In the genomic region with DNA sequence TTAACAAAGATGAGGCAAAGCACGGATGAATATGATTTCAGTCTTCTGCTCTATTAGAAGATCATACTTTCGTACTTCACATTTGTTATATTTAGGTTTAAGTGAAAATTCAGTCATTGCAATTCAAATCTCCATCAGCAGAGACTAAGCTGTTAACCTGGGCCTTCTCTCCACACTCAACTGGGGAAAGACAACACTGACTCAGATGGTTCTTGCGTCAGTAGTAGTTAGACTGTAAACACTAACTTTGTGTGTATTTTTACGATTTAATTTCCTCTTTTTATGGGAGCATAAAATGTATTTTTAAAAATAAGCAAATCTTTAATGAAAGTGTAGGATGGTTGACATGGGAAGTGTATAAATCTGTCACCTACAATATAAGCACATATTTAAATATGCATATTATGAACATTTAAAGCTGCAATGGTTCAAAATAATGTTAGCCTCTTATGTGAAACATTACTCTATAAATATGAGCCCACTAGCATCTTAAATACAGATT, we compare ENCODE assay signal across 14 cellular contexts. TPM values are rescaled to one million over a fixed set of nuclear protein-coding genes. Genes with fewer than 3 reads are reported as not detected.
DNase-seq lines count a peak whose midpoint lies in the region; ATAC-seq and TF ChIP-seq lines count a peak whose summit lies in the region.
"Had no signal": no experiment of that assay in that cellular context is flagged by ENCODE, and none has a peak within 500 bp of the region (broad histone marks: within the 10 kb centered on the region; RNA-seq: fewer than 3 reads in every experiment).

No MANE protein-coding gene starts in this region.

- ATAC-seq in GM19351 (IDR thresholded peaks at IDR 0.05; ENCODE audit: unreplicated experiment) (peak; percentile 30), esophagus mucosa (no peak)
- ATAC-seq: CD8-positive, alpha-beta T cell; Right ventricle myocardium inferior had no signal

- DNase-seq in LoVo (ENCODE audit: low spot score) (peak; percentile 7), choroid plexus epithelial cell (ENCODE audit: low read depth) (peak; percentile 28), renal cortical epithelial cell (ENCODE audit: low read depth) (peak; percentile 29), NCI-H2171 treated with DMSO at 0.1 percent for 48 hours (lab: John Stamatoyannopoulos, UW) (no peak), NCI-H1105 (lab: John Stamatoyannopoulos, UW) (no peak)
- no peak for DNase-seq in activated effector memory CD4-positive, alpha-beta T cell treated with anti-CD3 and anti-CD28 coated beads, Interleukin-2, amount 50 U/mL, for 16 hours
- DNase-seq: CD8-positive, alpha-beta T cell; H9; NCI-H2029; NCI-H526; SK-N-SH had no signal

- no peak overlapping the region for H3K4me3 ChIP-seq in choroid plexus epithelial cell (ENCODE audit: low read depth, low read length)

- no peak for TF ChIP-seq CTCF in choroid plexus epithelial cell (conservative IDR thresholded peaks at IDR 0.05; ENCODE audit: low read depth, low read length)

RNA-seq across cellular contexts. Expression of a gene that starts 42.7 kb away (rescaled TPM):
- total RNA-seq in renal cortical epithelial cell (59.6 and 116 TPM in 2 replicates), esophagus mucosa (6.7 TPM)

Comparison
In these comparisons a context has a peak if more than half of its experiments do, and no peak if none do; other contexts are left out.
1. DNase-seq: peak in LoVo (single experiment), choroid plexus epithelial cell (single experiment) and renal cortical epithelial cell (single experiment); none in NCI-H2171 treated with DMSO at 0.1 percent for 48 hours (single experiment), NCI-H1105 (single experiment) and activated effector memory CD4-positive, alpha-beta T cell treated with anti-CD3 and anti-CD28 coated beads, Interleukin-2, amount 50 U/mL, for 16 hours (single experiment).